Comparison of ENCODE assay signal across 35 cellular contexts in genomic region chr17:50120475-50121253, GRCh38. TPM values are rescaled to one million over a fixed set of nuclear protein-coding genes. Genes with fewer than 3 reads are reported as not detected.
"Had no signal": no experiment of that assay in that cellular context is flagged by ENCODE, and none has a peak within 500 bp of the region (broad histone marks: within the 10 kb centered on the region; RNA-seq: fewer than 3 reads in every experiment).

No MANE protein-coding gene starts in this region.

- H3K4me3 Mint-ChIP-seq: activated CD4-positive, alpha-beta memory T cell treated with anti-CD3 and anti-CD28 coated beads for 36 hours; activated CD4-positive, alpha-beta T cell treated with anti-CD3 and anti-CD28 coated beads for 36 hours; activated CD4-positive, alpha-beta T cell treated with anti-CD3 and anti-CD28 coated beads, Interleukin-2, amount 10 ng/mL, durations not matched to agents 24 days and 14 days; activated CD8-positive, alpha-beta memory T cell treated with anti-CD3 and anti-CD28 coated beads, Interleukin-2, amount 10 ng/mL, durations not matched to agents 7 days and 5 days; activated CD8-positive, alpha-beta T cell treated with anti-CD3 and anti-CD28 coated beads, Interleukin-2, amount 10 ng/mL, durations not matched to agents 7 days and 5 days; activated naive CD4-positive, alpha-beta T cell treated with anti-CD3 and anti-CD28 coated beads for 36 hours; activated naive CD4-positive, alpha-beta T cell treated with anti-CD3 and anti-CD28 coated beads, Interleukin-2, amount 50 U/mL, for 24 hours; activated naive CD8-positive, alpha-beta T cell treated with anti-CD3 and anti-CD28 coated beads for 36 hours; activated naive CD8-positive, alpha-beta T cell treated with anti-CD3 and anti-CD28 coated beads, Interleukin-2, amount 50 U/mL, for 24 hours; activated T-helper 1 cell treated with anti-CD3 and anti-CD28 coated beads, Interleukin-12 subunit alpha, Interleukin-12 subunit beta, Interleukin-2, Interleukin-4 antibody, amounts not matched to agents 30 ng/mL and 10 ng/mL and 1 ng/mL, durations not matched to agents 14 hours and 24 hours and 36 hours had no signal

- H3K27me3 ChIP-seq: adrenal gland, body of pancreas had no signal

- DNase-seq: activated CD4-positive, alpha-beta memory T cell treated with anti-CD3 and anti-CD28 coated beads for 36 hours; activated CD4-positive, alpha-beta T cell treated with anti-CD3 and anti-CD28 coated beads for 36 hours; activated CD4-positive, alpha-beta T cell treated with anti-CD3 and anti-CD28 coated beads, Interleukin-2, amount 10 ng/mL, durations not matched to agents 24 days and 14 days; activated CD4-positive, CD25-positive, alpha-beta regulatory T cell; activated CD4-positive, CD25-positive, alpha-beta regulatory T cell treated with anti-CD3 and anti-CD28 coated beads, Interleukin-2, amount 50 U/mL, for 72 hours; activated CD8-positive, alpha-beta memory T cell treated with anti-CD3 and anti-CD28 coated beads, Interleukin-2, amount 10 ng/mL, durations not matched to agents 7 days and 5 days; activated CD8-positive, alpha-beta memory T cell treated with anti-CD3 and anti-CD28 coated beads, Interleukin-2, amount 50 U/mL, for 4 hours; activated CD8-positive, alpha-beta T cell treated with anti-CD3 and anti-CD28 coated beads, Interleukin-2, amount 10 ng/mL, durations not matched to agents 7 days and 5 days; activated effector memory CD4-positive, alpha-beta T cell treated with anti-CD3 and anti-CD28 coated beads, Interleukin-2, amount 50 U/mL, for 16 hours; activated naive CD4-positive, alpha-beta T cell treated with anti-CD3 and anti-CD28 coated beads for 36 hours; activated naive CD8-positive, alpha-beta T cell treated with anti-CD3 and anti-CD28 coated beads for 36 hours; activated naive CD8-positive, alpha-beta T cell treated with anti-CD3 and anti-CD28 coated beads, Interleukin-2, amount 50 U/mL, for 24 hours; activated T-cell treated with anti-CD3 and anti-CD28 coated beads, Interleukin-2, amount 50 U/mL, for 1 hour; activated T-cell treated with anti-CD3 and anti-CD28 coated beads, Interleukin-2, amount 50 U/mL, for 48 hours; adrenal gland; amygdala; body of pancreas; central memory CD4-positive, alpha-beta T cell; cerebellar nuclear complex; colonic mucosa; effector CD8-positive, alpha-beta T cell; esophagus squamous epithelium; foreskin melanocyte; T-helper 2 cell had no signal

- H3K27ac ChIP-seq: adrenal gland, body of pancreas, colonic mucosa, epithelial cell of prostate, esophagus squamous epithelium, gastroesophageal sphincter had no signal

- H3K36me3 Mint-ChIP-seq: activated CD4-positive, alpha-beta memory T cell treated with anti-CD3 and anti-CD28 coated beads for 36 hours; activated CD8-positive, alpha-beta memory T cell treated with anti-CD3 and anti-CD28 coated beads, Interleukin-2, amount 10 ng/mL, durations not matched to agents 7 days and 5 days; activated naive CD4-positive, alpha-beta T cell treated with anti-CD3 and anti-CD28 coated beads, Interleukin-2, amount 50 U/mL, for 24 hours; activated naive CD8-positive, alpha-beta T cell treated with anti-CD3 and anti-CD28 coated beads for 36 hours had no signal

- ATAC-seq: activated CD4-positive, alpha-beta T cell treated with anti-CD3 and anti-CD28 coated beads for 36 hours; activated CD8-positive, alpha-beta memory T cell treated with anti-CD3 and anti-CD28 coated beads, Interleukin-2, amount 10 ng/mL, durations not matched to agents 7 days and 5 days; activated CD8-positive, alpha-beta T cell treated with anti-CD3 and anti-CD28 coated beads, Interleukin-2, amount 10 ng/mL, durations not matched to agents 7 days and 5 days; activated naive CD8-positive, alpha-beta T cell treated with anti-CD3 and anti-CD28 coated beads, Interleukin-2, amount 50 U/mL, for 24 hours; body of pancreas; gastroesophageal sphincter had no signal

- H3K9me3 ChIP-seq: adrenal gland, body of pancreas, colonic mucosa, esophagus squamous epithelium, gastroesophageal sphincter had no signal

- H3K9me3 Mint-ChIP-seq: activated CD4-positive, alpha-beta memory T cell treated with anti-CD3 and anti-CD28 coated beads for 36 hours; activated CD4-positive, alpha-beta T cell treated with anti-CD3 and anti-CD28 coated beads, Interleukin-2, amount 10 ng/mL, durations not matched to agents 24 days and 14 days; activated naive CD4-positive, alpha-beta T cell treated with anti-CD3 and anti-CD28 coated beads for 36 hours; activated naive CD4-positive, alpha-beta T cell treated with anti-CD3 and anti-CD28 coated beads, Interleukin-2, amount 50 U/mL, for 24 hours; activated naive CD8-positive, alpha-beta T cell treated with anti-CD3 and anti-CD28 coated beads for 36 hours; activated naive CD8-positive, alpha-beta T cell treated with anti-CD3 and anti-CD28 coated beads, Interleukin-2, amount 50 U/mL, for 24 hours; activated T-helper 1 cell treated with anti-CD3 and anti-CD28 coated beads, Interleukin-12 subunit alpha, Interleukin-12 subunit beta, Interleukin-2, Interleukin-4 antibody, amounts not matched to agents 30 ng/mL and 10 ng/mL and 1 ng/mL, durations not matched to agents 14 hours and 24 hours and 36 hours; activated T-helper 2 cell treated with anti-CD3 and anti-CD28 coated beads, Interferon-gamma antibody, Interleukin-2, Interleukin-4, amounts not matched to agents 10 μg/mL and 5 μg/mL and 100 μg/mL, durations not matched to agents 14 hours and 24 hours and 36 hours had no signal

- FAIRE-seq: endometrium, endothelial cell of umbilical vein had no signal

- H3K27ac Mint-ChIP-seq: activated CD4-positive, alpha-beta memory T cell treated with anti-CD3 and anti-CD28 coated beads for 36 hours; activated CD4-positive, alpha-beta T cell treated with anti-CD3 and anti-CD28 coated beads for 36 hours; activated CD4-positive, alpha-beta T cell treated with anti-CD3 and anti-CD28 coated beads, Interleukin-2, amount 10 ng/mL, durations not matched to agents 24 days and 14 days; activated CD8-positive, alpha-beta memory T cell treated with anti-CD3 and anti-CD28 coated beads, Interleukin-2, amount 10 ng/mL, durations not matched to agents 7 days and 5 days; activated CD8-positive, alpha-beta T cell treated with anti-CD3 and anti-CD28 coated beads, Interleukin-2, amount 10 ng/mL, durations not matched to agents 7 days and 5 days; activated naive CD4-positive, alpha-beta T cell treated with anti-CD3 and anti-CD28 coated beads for 36 hours; activated naive CD4-positive, alpha-beta T cell treated with anti-CD3 and anti-CD28 coated beads, Interleukin-2, amount 50 U/mL, for 24 hours; activated naive CD8-positive, alpha-beta T cell treated with anti-CD3 and anti-CD28 coated beads for 36 hours; activated naive CD8-positive, alpha-beta T cell treated with anti-CD3 and anti-CD28 coated beads, Interleukin-2, amount 50 U/mL, for 24 hours; activated T-helper 1 cell treated with anti-CD3 and anti-CD28 coated beads, Interleukin-12 subunit alpha, Interleukin-12 subunit beta, Interleukin-2, Interleukin-4 antibody, amounts not matched to agents 30 ng/mL and 10 ng/mL and 1 ng/mL, durations not matched to agents 14 hours and 24 hours and 36 hours; activated T-helper 2 cell treated with anti-CD3 and anti-CD28 coated beads, Interferon-gamma antibody, Interleukin-2, Interleukin-4, amounts not matched to agents 10 μg/mL and 5 μg/mL and 100 μg/mL, durations not matched to agents 14 hours and 24 hours and 36 hours had no signal

- H3K4me3 ChIP-seq: adrenal gland, body of pancreas, colonic mucosa, esophagus squamous epithelium, gastroesophageal sphincter had no signal

- H3K4me1 ChIP-seq: colonic mucosa had no signal

- H3K36me3 ChIP-seq: adrenal gland, colonic mucosa, esophagus squamous epithelium, gastroesophageal sphincter had no signal

RNA-seq across cellular contexts. Expression of gene SAMD14, which starts 9.3 kb away (rescaled TPM):
- total RNA-seq: body of pancreas had no signal

RNA-seq across cellular contexts. Expression of gene SGCA, which starts 45.1 kb away (rescaled TPM):
- total RNA-seq: activated CD8-positive, alpha-beta memory T cell treated with anti-CD3 and anti-CD28 coated beads for 36 hours; activated CD8-positive, alpha-beta T cell treated with anti-CD3 and anti-CD28 coated beads, Interleukin-2, amount 10 ng/mL, durations not matched to agents 7 days and 5 days; dermis microvascular lymphatic vessel endothelial cell; endothelial cell of umbilical vein; fibroblast of villous mesenchyme; glomerular endothelial cell had no signal
- polyA plus RNA-seq: endothelial cell of umbilical vein had no signal
